ENCODE assay signal across 10 cellular contexts in genomic region chr11:72668645-72669347, GRCh38. TPM values are rescaled to one million over a fixed set of nuclear protein-coding genes. Genes with fewer than 3 reads are reported as not detected.
A peak's percentile ranks its signal among the peaks of the same experiment; 100 is the strongest.
DNase-seq lines count a peak whose midpoint lies in the region; ATAC-seq, FAIRE-seq and TF ChIP-seq lines count a peak whose summit lies in the region.
"Had no signal": no experiment of that assay in that cellular context is flagged by ENCODE, and none has a peak within 500 bp of the region (broad histone marks: within the 10 kb centered on the region; RNA-seq: fewer than 3 reads in every experiment).

No MANE protein-coding gene starts in this region.

- H3K27me3 Mint-ChIP-seq in natural killer cell (ENCODE audit: low read depth in 2 of 2) (peaks cover 26 to 45% of the 10 kb centered on the region in 2 donors), WTC11 (ENCODE audit: low read depth) (peaks cover 45% of the 10 kb centered on the region)

- H3K9me3 ChIP-seq in pancreas: no peaks in the 10 kb centered on the region

- DNase-seq in NB4 (ENCODE audit: low read depth): peak; percentile 75
- no peak for DNase-seq in natural killer cell
- no peak for DNase-seq in NCI-H2171 (lab: John Stamatoyannopoulos, UW)
- DNase-seq in WTC11 (ENCODE audit: low spot score): no peak
- DNase-seq in pancreas: no peak

- no peak for TF ChIP-seq CTCF in NB4 (IDR thresholded peaks at IDR 0.05; ENCODE audit: low read depth, low read length)
- no peak for TF ChIP-seq CTCF in natural killer cell (IDR thresholded peaks at IDR 0.05)
- no peak for TF ChIP-seq CTCF in WTC11 (IDR thresholded peaks at IDR 0.05)
- TF ChIP-seq CTCF in pancreas (IDR thresholded peaks at IDR 0.05): no peak

- H3K27ac Mint-ChIP-seq in natural killer cell (no peak overlapping the region), WTC11 (no peak overlapping the region)
- H3K27ac Mint-ChIP-seq: T-helper 1 cell treated with Interleukin-12 subunit alpha and Interleukin-12 subunit beta and Interleukin-4 antibody, amounts not matched to agents 30 μg/mL and 1 μg/mL, for 36 hours had no signal

- H3K36me3 Mint-ChIP-seq in natural killer cell (no peaks in the 10 kb centered on the region), WTC11 (peaks cover 8% of the 10 kb centered on the region)

- CTCF ChIA-PET in WTC11 (lab: Charles Lee): interaction anchor here (1.1 to 5.5 kb wide), 13 partner anchors 10 to 197 kb away, joined by 3 to 52 read pairs (median 6); no protein-coding TSS in a partner anchor

- WGBS in pancreas, 2 donors: 65 to 67% methylated on average over 7 of the region's 7 CpGs

- H3K27ac ChIP-seq in pancreas: no peak overlapping the region

- POLR2A ChIA-PET in WTC11 (lab: Charles Lee): no interaction called here

- TF ChIP-seq POLR2A in NB4 (IDR thresholded peaks at IDR 0.05; ENCODE audit: extremely low read depth, insufficient read length): no peak

- no peaks in the 10 kb centered on the region for H3K36me3 ChIP-seq in pancreas

- H3K27me3 ChIP-seq in pancreas: no peaks in the 10 kb centered on the region

- ATAC-seq in GM18868 (IDR thresholded peaks at IDR 0.05; ENCODE audit: unreplicated experiment): peak; percentile 94
- ATAC-seq in GM21737 (IDR thresholded peaks at IDR 0.05; ENCODE audit: unreplicated experiment): peak; percentile 82
- peak; percentile 44 to 77 (median 73) for ATAC-seq in natural killer cell
- ATAC-seq in WTC11: no peak
- ATAC-seq in pancreas: no peak
- no peak for ATAC-seq in GM19397 (IDR thresholded peaks at IDR 0.05; ENCODE audit: unreplicated experiment)

- H3K4me3 ChIP-seq in NB4 (ENCODE audit: low read depth, low read length): no peak overlapping the region
- H3K4me3 ChIP-seq in pancreas: no peak overlapping the region

- peaks cover 0 to 3% of the 10 kb centered on the region in 2 donors for H3K9me3 Mint-ChIP-seq in natural killer cell
- H3K9me3 Mint-ChIP-seq in WTC11: peaks cover 13% of the 10 kb centered on the region

- no peaks in the 10 kb centered on the region for H3K4me1 ChIP-seq in pancreas

- H3K4me1 Mint-ChIP-seq in natural killer cell: peaks cover 5 to 12% of the 10 kb centered on the region in 2 donors
- peaks cover 17% of the 10 kb centered on the region for H3K4me1 Mint-ChIP-seq in WTC11

- no peak for FAIRE-seq in pancreas (lab: Jason Lieb, UNC)

- H3K4me3 Mint-ChIP-seq in natural killer cell: no peak overlapping the region
- H3K4me3 Mint-ChIP-seq in WTC11: no peak overlapping the region
- H3K4me3 Mint-ChIP-seq: T-helper 1 cell treated with Interleukin-12 subunit alpha and Interleukin-12 subunit beta and Interleukin-4 antibody, amounts not matched to agents 30 μg/mL and 1 μg/mL, for 36 hours had no signal

- intact Hi-C loops in natural killer cell (cut with micrococcal nuclease) (no loop called here), pancreas (cut with DNase I) (no loop called here)

TF ChIP-seq in WTC11, 78 proteins besides CTCF, POLR2A, EP300 and RAD21:
- TF ChIP-seq MLX (CRISPR knock-in tag; IDR thresholded peaks at IDR 0.05): no peak
- no peak for TF ChIP-seq STAT6 (CRISPR knock-in tag; conservative IDR thresholded peaks at IDR 0.05; ENCODE audit: low read depth)

RNA-seq across cellular contexts. Expression of gene PDE2A, which starts 5.4 kb away (rescaled TPM):
- total RNA-seq in natural killer cell (10 to 100 TPM in 1 of 3 donors, 1 to 10 TPM in 2; 8.7 to 11.9 (median 9.0) TPM), WTC11 (2021) (3.7 to 5.0 TPM (median 4.9 TPM) in 3 replicates), pancreas (1 to 10 TPM; 2.1 to 4.9 (median 3.9) TPM)
- polyA plus RNA-seq in pancreas: 10 to 100 TPM; 12.8 to 16.3 TPM
- total RNA-seq: osteocyte had no signal

Comparison
In these comparisons a context has a peak if more than half of its experiments do, and no peak if none do; other contexts are left out.
1. ATAC-seq: peak in GM18868 (single experiment), GM21737 (single experiment) and natural killer cell (3 of 3); none in WTC11 (single experiment), pancreas (0 of 4) and GM19397 (single experiment).